8 cellular contexts compared by ENCODE assay signal in the genomic region with DNA sequence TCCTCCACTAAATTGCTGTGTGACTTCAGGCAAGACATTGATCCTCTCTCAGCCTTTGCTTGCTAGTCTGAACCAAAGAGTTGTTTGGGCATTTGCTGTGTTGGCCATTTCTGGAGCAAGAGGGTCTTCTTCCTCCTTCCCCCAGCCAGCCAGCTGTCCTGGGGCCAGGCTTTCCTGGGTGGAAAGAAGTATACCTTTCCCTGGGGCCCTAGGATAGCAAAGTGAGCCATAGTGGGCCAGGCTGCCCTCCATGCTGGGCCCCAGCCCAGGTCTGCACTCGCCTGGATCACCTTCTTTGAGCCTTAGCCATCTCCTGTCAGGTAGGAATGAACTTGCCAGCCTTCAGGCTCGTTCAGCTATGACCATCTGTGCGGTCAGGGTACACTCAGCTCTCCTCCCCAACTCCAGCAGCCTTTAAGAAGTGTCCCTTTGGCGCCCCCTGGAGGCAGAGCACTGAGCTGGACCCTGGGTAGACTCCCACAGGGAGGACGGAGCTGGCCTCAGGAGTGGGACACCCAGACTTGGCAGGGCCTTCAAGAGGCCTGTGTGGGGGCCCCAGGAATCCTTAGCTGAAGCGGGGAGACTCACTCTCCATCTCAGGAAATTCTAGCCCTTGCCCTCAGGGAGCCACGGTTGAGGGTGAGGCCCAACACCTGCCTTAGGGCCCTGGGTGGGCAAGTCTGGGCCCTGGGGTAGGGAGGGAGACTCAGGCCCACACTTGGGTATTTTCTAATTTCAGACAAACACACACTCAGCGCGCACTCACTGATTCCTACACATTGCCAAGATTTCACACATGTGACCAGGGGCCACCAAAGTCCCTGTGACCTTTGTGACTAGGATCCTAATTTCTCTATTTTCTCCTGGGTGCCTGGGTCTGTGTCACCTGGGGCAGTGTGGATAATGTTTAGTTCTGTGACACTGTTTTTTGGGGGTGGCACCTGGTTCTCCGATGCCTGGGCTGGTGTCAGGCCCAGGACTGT. TPM values are rescaled to one million over a fixed set of nuclear protein-coding genes. Genes with fewer than 3 reads are reported as not detected.
DNase-seq lines count a peak whose midpoint lies in the region; ATAC-seq and TF ChIP-seq lines count a peak whose summit lies in the region.

No MANE protein-coding gene starts in this region.

- DNase-seq in EH (ENCODE audit: low read depth) (peak; percentile 79), NCI-H510A (lab: John Stamatoyannopoulos, UW) (peak; percentile 75), colonic mucosa (peak; percentile 93), left lung (peak; percentile 88 to 93)
- peak; percentile 80 to 84 for DNase-seq in activated CD4-positive, alpha-beta T cell treated with anti-CD3 and anti-CD28 coated beads for 4 hours
- peak; percentile 80 to 88 for DNase-seq in stimulated activated CD4-positive, alpha-beta T cell treated with anti-CD3 and anti-CD28 coated beads, Interleukin-4, amount 100 ng/mL, for 48 hours (ENCODE audit: low read depth in 2 of 2)

- no peaks in the 10 kb centered on the region for H3K9me3 ChIP-seq in colonic mucosa
- no peaks in the 10 kb centered on the region for H3K9me3 ChIP-seq in left lung

- no peak overlapping the region for H3K9ac ChIP-seq in colonic mucosa (ENCODE audit: low read depth in 2 of 2, low read length in 2 of 2)

- ATAC-seq in HG02938 (IDR thresholded peaks at IDR 0.05; ENCODE audit: unreplicated experiment) (peak; percentile 71), left lung (peak; percentile 94), GM21825 (IDR thresholded peaks at IDR 0.05; ENCODE audit: unreplicated experiment) (no peak)

- H3K27me3 ChIP-seq in colonic mucosa: no peaks in the 10 kb centered on the region
- no peaks in the 10 kb centered on the region for H3K27me3 ChIP-seq in left lung

- TF ChIP-seq CTCF in colonic mucosa (IDR thresholded peaks at IDR 0.05) (peak; percentile 92), left lung (IDR thresholded peaks at IDR 0.05) (peak; percentile 89 to 92)

- H3K4me3 ChIP-seq in colonic mucosa (no peak overlapping the region), left lung (no peak overlapping the region)

- intact Hi-C loops in colonic mucosa (cut with DNase I) (loop anchor here (1.0 kb wide), 1 partner anchor 62 kb away; no protein-coding TSS in a partner anchor), left lung (cut with DNase I) (loop anchor here in 1 of 2 donors (5.0 kb wide), 1 partner anchor 58 kb away; no protein-coding TSS in a partner anchor)

- no peak overlapping the region for H3K27ac ChIP-seq in colonic mucosa
- H3K27ac ChIP-seq in left lung: peak overlapping the region in 1 of 2 donors; percentile 13

- H3K4me1 ChIP-seq in colonic mucosa (no peaks in the 10 kb centered on the region), left lung (peaks cover 0 to 15% of the 10 kb centered on the region in 2 donors)

- H3K36me3 ChIP-seq in colonic mucosa: no peaks in the 10 kb centered on the region
- H3K36me3 ChIP-seq in left lung: peaks cover 0 to 19% of the 10 kb centered on the region in 2 donors

RNA-seq across cellular contexts. Expression of a gene that starts 35.6 kb away (rescaled TPM):
- total RNA-seq in colonic mucosa: under 1 TPM; 0.11 to 0.15 TPM
- 1 to 10 TPM in 1 of 2 donors, under 1 TPM in 1; 0.70 to 1.3 TPM for total RNA-seq in left lung

RNA-seq across cellular contexts. Expression of a gene that starts 54.1 kb away (rescaled TPM):
- 10 to 100 TPM; 37.6 to 50.3 TPM for total RNA-seq in colonic mucosa
- 100 to 1,000 TPM; 145 to 220 TPM for total RNA-seq in left lung
